Comparison of ENCODE assay signal across 1 cellular context in the genomic region with DNA sequence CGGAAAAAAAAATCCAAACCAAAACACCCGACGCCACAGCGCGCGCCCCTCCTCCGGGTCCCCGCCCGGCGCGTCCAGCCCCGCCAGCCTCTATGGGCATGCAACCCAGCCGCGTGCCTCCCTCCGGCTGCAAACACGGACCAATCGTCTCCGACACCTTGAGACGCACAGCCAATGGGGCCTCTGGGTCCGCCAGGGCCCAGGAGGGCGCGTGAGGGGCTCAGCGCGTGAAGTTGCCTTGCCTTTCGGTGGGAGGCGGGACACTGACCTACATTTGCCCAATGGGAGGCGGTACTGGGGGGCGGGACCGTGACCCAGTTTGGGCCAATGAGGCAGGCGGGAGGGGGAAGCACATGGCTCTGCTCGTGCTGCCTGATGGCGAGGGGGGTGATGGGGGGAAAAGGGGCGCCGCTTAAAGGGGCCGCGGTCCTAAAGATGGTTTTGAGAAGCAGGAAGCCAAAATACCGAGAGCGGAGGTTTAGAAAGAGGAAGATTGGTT.
TF ChIP-seq lines count a peak whose summit lies in the region.

No MANE protein-coding gene starts in this region.

TF ChIP-seq in HEK293, 187 proteins besides CTCF, POLR2A, EP300 and RAD21 (continued from another document and continues in another):
- TF ChIP-seq, protein P1, sequence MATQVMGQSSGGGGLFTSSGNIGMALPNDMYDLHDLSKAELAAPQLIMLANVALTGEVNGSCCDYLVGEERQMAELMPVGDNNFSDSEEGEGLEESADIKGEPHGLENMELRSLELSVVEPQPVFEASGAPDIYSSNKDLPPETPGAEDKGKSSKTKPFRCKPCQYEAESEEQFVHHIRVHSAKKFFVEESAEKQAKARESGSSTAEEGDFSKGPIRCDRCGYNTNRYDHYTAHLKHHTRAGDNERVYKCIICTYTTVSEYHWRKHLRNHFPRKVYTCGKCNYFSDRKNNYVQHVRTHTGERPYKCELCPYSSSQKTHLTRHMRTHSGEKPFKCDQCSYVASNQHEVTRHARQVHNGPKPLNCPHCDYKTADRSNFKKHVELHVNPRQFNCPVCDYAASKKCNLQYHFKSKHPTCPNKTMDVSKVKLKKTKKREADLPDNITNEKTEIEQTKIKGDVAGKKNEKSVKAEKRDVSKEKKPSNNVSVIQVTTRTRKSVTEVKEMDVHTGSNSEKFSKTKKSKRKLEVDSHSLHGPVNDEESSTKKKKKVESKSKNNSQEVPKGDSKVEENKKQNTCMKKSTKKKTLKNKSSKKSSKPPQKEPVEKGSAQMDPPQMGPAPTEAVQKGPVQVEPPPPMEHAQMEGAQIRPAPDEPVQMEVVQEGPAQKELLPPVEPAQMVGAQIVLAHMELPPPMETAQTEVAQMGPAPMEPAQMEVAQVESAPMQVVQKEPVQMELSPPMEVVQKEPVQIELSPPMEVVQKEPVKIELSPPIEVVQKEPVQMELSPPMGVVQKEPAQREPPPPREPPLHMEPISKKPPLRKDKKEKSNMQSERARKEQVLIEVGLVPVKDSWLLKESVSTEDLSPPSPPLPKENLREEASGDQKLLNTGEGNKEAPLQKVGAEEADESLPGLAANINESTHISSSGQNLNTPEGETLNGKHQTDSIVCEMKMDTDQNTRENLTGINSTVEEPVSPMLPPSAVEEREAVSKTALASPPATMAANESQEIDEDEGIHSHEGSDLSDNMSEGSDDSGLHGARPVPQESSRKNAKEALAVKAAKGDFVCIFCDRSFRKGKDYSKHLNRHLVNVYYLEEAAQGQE (tag by site-specific recombination; IDR thresholded peaks at IDR 0.05): no peak
- TF ChIP-seq BCL11B (tag by site-specific recombination; IDR thresholded peaks at IDR 0.05; ENCODE audit: low read depth): 0 out of 2 replicates have a peak, but pooled peaks have one; percentile 41
- no peak for TF ChIP-seq ZNF664 (tag by site-specific recombination; IDR thresholded peaks at IDR 0.05)
- TF ChIP-seq, protein P2, sequence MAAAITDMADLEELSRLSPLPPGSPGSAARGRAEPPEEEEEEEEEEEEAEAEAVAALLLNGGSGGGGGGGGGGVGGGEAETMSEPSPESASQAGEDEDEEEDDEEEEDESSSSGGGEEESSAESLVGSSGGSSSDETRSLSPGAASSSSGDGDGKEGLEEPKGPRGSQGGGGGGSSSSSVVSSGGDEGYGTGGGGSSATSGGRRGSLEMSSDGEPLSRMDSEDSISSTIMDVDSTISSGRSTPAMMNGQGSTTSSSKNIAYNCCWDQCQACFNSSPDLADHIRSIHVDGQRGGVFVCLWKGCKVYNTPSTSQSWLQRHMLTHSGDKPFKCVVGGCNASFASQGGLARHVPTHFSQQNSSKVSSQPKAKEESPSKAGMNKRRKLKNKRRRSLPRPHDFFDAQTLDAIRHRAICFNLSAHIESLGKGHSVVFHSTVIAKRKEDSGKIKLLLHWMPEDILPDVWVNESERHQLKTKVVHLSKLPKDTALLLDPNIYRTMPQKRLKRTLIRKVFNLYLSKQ (tag by site-specific recombination; IDR thresholded peaks at IDR 0.05; ENCODE audit: borderline replicate concordance): no peak
- no peak for TF ChIP-seq ZNF19 (tag by site-specific recombination; IDR thresholded peaks at IDR 0.05; ENCODE audit: low read depth)
- TF ChIP-seq ZNF423 (tag by site-specific recombination; IDR thresholded peaks at IDR 0.05): no peak
- TF ChIP-seq SCRT2 (tag by site-specific recombination; IDR thresholded peaks at IDR 0.05): no peak
- no peak for TF ChIP-seq IKZF3 (tag by site-specific recombination; IDR thresholded peaks at IDR 0.05)
- no peak for TF ChIP-seq ZNF473 (tag by site-specific recombination; IDR thresholded peaks at IDR 0.05)
- TF ChIP-seq ZNF184 (tag by site-specific recombination; IDR thresholded peaks at IDR 0.05): no peak
- no peak for TF ChIP-seq ZBTB21 (tag by site-specific recombination; IDR thresholded peaks at IDR 0.05)
- TF ChIP-seq, protein P3, sequence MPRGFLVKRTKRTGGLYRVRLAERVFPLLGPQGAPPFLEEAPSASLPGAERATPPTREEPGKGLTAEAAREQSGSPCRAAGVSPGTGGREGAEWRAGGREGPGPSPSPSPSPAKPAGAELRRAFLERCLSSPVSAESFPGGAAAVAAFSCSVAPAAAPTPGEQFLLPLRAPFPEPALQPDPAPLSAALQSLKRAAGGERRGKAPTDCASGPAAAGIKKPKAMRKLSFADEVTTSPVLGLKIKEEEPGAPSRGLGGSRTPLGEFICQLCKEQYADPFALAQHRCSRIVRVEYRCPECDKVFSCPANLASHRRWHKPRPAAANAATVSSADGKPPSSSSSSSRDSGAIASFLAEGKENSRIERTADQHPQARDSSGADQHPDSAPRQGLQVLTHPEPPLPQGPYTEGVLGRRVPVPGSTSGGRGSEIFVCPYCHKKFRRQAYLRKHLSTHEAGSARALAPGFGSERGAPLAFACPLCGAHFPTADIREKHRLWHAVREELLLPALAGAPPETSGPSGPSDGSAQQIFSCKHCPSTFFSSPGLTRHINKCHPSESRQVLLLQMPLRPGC (tag by site-specific recombination; IDR thresholded peaks at IDR 0.05): peak; percentile 84; the same call in 1 of the 2 replicates
- TF ChIP-seq ZNF2 (tag by site-specific recombination; IDR thresholded peaks at IDR 0.05): no peak
- TF ChIP-seq, protein P4, sequence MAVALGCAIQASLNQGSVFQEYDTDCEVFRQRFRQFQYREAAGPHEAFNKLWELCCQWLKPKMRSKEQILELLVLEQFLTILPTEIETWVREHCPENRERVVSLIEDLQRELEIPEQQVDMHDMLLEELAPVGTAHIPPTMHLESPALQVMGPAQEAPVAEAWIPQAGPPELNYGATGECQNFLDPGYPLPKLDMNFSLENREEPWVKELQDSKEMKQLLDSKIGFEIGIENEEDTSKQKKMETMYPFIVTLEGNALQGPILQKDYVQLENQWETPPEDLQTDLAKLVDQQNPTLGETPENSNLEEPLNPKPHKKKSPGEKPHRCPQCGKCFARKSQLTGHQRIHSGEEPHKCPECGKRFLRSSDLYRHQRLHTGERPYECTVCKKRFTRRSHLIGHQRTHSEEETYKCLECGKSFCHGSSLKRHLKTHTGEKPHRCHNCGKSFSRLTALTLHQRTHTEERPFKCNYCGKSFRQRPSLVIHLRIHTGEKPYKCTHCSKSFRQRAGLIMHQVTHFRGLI (tag by site-specific recombination; IDR thresholded peaks at IDR 0.05): 0 out of 2 replicates have a peak, but pooled peaks have one; percentile 26
- peak; percentile 87 for TF ChIP-seq KLF16 (tag by site-specific recombination; IDR thresholded peaks at IDR 0.05)
- no peak for TF ChIP-seq ZNF768 (tag by site-specific recombination; IDR thresholded peaks at IDR 0.05)
- TF ChIP-seq ZNF350 (tag by site-specific recombination; IDR thresholded peaks at IDR 0.05): no peak
- TF ChIP-seq ZNF777 (tag by site-specific recombination; IDR thresholded peaks at IDR 0.05; ENCODE audit: borderline replicate concordance): no peak
- TF ChIP-seq ZNF16 (tag by site-specific recombination; IDR thresholded peaks at IDR 0.05; ENCODE audit: low read depth): no peak
- TF ChIP-seq KLF1 (tag by site-specific recombination; IDR thresholded peaks at IDR 0.05): no peak; the same call in 1 of the 2 replicates
- TF ChIP-seq ZNF341 (tag by site-specific recombination; IDR thresholded peaks at IDR 0.05; ENCODE audit: low read depth): peak; percentile 97
- TF ChIP-seq, protein P5, sequence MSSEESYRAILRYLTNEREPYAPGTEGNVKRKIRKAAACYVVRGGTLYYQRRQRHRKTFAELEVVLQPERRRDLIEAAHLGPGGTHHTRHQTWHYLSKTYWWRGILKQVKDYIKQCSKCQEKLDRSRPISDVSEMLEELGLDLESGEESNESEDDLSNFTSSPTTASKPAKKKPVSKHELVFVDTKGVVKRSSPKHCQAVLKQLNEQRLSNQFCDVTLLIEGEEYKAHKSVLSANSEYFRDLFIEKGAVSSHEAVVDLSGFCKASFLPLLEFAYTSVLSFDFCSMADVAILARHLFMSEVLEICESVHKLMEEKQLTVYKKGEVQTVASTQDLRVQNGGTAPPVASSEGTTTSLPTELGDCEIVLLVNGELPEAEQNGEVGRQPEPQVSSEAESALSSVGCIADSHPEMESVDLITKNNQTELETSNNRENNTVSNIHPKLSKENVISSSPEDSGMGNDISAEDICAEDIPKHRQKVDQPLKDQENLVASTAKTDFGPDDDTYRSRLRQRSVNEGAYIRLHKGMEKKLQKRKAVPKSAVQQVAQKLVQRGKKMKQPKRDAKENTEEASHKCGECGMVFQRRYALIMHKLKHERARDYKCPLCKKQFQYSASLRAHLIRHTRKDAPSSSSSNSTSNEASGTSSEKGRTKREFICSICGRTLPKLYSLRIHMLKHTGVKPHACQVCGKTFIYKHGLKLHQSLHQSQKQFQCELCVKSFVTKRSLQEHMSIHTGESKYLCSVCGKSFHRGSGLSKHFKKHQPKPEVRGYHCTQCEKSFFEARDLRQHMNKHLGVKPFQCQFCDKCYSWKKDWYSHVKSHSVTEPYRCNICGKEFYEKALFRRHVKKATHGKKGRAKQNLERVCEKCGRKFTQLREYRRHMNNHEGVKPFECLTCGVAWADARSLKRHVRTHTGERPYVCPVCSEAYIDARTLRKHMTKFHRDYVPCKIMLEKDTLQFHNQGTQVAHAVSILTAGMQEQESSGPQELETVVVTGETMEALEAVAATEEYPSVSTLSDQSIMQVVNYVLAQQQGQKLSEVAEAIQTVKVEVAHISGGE (tag by site-specific recombination; conservative IDR thresholded peaks at IDR 0.05; ENCODE audit: low read depth): no peak
- TF ChIP-seq ZNF747 (tag by site-specific recombination; IDR thresholded peaks at IDR 0.05): no peak
- no peak for TF ChIP-seq ZNF548 (tag by site-specific recombination; IDR thresholded peaks at IDR 0.05)
- TF ChIP-seq ZNF140 (tag by site-specific recombination; IDR thresholded peaks at IDR 0.05): no peak
- no peak for TF ChIP-seq ZNF549 (tag by site-specific recombination; IDR thresholded peaks at IDR 0.05)
- TF ChIP-seq, protein P6, sequence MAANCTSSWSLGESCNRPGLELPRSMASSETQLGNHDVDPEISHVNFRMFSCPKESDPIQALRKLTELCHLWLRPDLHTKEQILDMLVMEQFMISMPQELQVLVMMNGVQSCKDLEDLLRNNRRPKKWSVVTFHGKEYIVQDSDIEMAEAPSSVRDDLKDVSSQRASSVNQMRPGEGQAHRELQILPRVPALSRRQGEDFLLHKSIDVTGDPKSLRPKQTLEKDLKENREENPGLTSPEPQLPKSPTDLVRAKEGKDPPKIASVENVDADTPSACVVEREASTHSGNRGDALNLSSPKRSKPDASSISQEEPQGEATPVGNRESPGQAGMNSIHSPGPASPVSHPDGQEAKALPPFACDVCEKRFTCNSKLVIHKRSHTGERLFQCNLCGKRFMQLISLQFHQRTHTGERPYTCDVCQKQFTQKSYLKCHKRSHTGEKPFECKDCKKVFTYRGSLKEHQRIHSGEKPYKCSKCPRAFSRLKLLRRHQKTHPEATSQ (tag by site-specific recombination; IDR thresholded peaks at IDR 0.05): no peak
- TF ChIP-seq ZNF558 (tag by site-specific recombination; IDR thresholded peaks at IDR 0.05): no peak
- TF ChIP-seq ZNF792 (tag by site-specific recombination; IDR thresholded peaks at IDR 0.05): no peak
- no peak for TF ChIP-seq ZNF121 (tag by site-specific recombination; IDR thresholded peaks at IDR 0.05)
- TF ChIP-seq ZNF10 (tag by site-specific recombination; IDR thresholded peaks at IDR 0.05): no peak; the same call in 1 of the 2 replicates
- TF ChIP-seq ZNF211 (tag by site-specific recombination; IDR thresholded peaks at IDR 0.05; ENCODE audit: low read depth): no peak
- TF ChIP-seq, protein P7, sequence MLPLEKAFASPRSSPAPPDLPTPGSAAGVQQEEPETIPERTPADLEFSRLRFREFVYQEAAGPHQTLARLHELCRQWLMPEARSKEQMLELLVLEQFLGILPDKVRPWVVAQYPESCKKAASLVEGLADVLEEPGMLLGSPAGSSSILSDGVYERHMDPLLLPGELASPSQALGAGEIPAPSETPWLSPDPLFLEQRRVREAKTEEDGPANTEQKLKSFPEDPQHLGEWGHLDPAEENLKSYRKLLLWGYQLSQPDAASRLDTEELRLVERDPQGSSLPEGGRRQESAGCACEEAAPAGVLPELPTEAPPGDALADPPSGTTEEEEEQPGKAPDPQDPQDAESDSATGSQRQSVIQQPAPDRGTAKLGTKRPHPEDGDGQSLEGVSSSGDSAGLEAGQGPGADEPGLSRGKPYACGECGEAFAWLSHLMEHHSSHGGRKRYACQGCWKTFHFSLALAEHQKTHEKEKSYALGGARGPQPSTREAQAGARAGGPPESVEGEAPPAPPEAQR (tag by site-specific recombination; IDR thresholded peaks at IDR 0.05): no peak
- TF ChIP-seq MYNN (tag by site-specific recombination; IDR thresholded peaks at IDR 0.05; ENCODE audit: borderline replicate concordance): no peak
- TF ChIP-seq ZNF48 (tag by site-specific recombination; IDR thresholded peaks at IDR 0.05): no peak
- no peak for TF ChIP-seq ZNF791 (tag by site-specific recombination; IDR thresholded peaks at IDR 0.05)
- TF ChIP-seq ZNF155 (tag by site-specific recombination; IDR thresholded peaks at IDR 0.05): no peak
- no peak for TF ChIP-seq GFI1B (tag by site-specific recombination; IDR thresholded peaks at IDR 0.05)
- TF ChIP-seq KLF10 (tag by site-specific recombination; IDR thresholded peaks at IDR 0.05): peak; percentile 97
- no peak for TF ChIP-seq ZNF138 (tag by site-specific recombination; IDR thresholded peaks at IDR 0.05; ENCODE audit: borderline replicate concordance)
- TF ChIP-seq ZNF416 (tag by site-specific recombination; IDR thresholded peaks at IDR 0.05): no peak
- no peak for TF ChIP-seq ZNF404 (tag by site-specific recombination; IDR thresholded peaks at IDR 0.05)
- TF ChIP-seq ZNF335 (tag by site-specific recombination; conservative IDR thresholded peaks at IDR 0.05): 0 out of 2 replicates have a peak, but pooled peaks have one; percentile 76
- TF ChIP-seq SP7 (tag by site-specific recombination; IDR thresholded peaks at IDR 0.05): peak; percentile 8
- no peak for TF ChIP-seq ZFP41 (tag by site-specific recombination; IDR thresholded peaks at IDR 0.05; ENCODE audit: borderline replicate concordance)
- peak; percentile 38; the same call in 1 of the 2 replicates for TF ChIP-seq WT1 (tag by site-specific recombination; IDR thresholded peaks at IDR 0.05)
- TF ChIP-seq ZNF571 (tag by site-specific recombination; IDR thresholded peaks at IDR 0.05): no peak
- no peak for TF ChIP-seq ZNF654 (tag by site-specific recombination; IDR thresholded peaks at IDR 0.05; ENCODE audit: low read depth)
- peak; percentile 97 for TF ChIP-seq KLF8 (tag by site-specific recombination; IDR thresholded peaks at IDR 0.05)
- peak; percentile 80 for TF ChIP-seq ZNF76 (tag by site-specific recombination; IDR thresholded peaks at IDR 0.05; ENCODE audit: borderline replicate concordance, low read depth)
- TF ChIP-seq ZNF175 (tag by site-specific recombination; IDR thresholded peaks at IDR 0.05): no peak
